In the genomic region with DNA sequence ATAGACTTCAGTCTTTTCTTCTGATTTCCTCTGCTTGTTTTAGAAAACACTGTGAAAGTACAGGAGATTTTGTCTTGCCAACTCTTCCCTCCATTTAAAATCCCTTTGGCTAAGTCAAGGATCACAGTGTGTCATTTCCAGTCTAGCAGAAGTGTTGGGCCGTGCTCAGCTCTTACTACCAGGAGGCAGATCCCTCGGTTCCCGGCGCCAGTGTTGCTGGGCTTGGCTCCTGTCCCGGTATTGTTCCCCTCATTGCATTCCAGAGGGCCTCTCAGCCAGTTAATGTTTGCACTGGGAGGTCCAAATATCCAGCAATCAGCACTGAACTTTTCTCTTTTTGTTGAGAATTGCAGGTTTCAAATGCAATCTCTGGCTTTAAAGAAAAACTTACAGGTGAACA, we compare ENCODE assay signal across 11 cellular contexts.
DNase-seq lines count a peak whose midpoint lies in the region; ATAC-seq and TF ChIP-seq lines count a peak whose summit lies in the region.
"Had no signal": no experiment of that assay in that cellular context is flagged by ENCODE, and none has a peak within 500 bp of the region (broad histone marks: within the 10 kb centered on the region; RNA-seq: fewer than 3 reads in every experiment).

No MANE protein-coding gene starts in this region.

- H3K36me3 ChIP-seq in left lung (no peaks in the 10 kb centered on the region), skeletal muscle tissue (ENCODE audit: control insufficient read depth in 3 of 3, insufficient read depth in 3 of 3, low read length in 3 of 3) (no peaks in the 10 kb centered on the region)

- peak; percentile 16 for DNase-seq in choroid plexus epithelial cell (ENCODE audit: low read depth)
- peak in 1 of 2 donors; percentile 80 for DNase-seq in left lung
- no peak for DNase-seq in NCI-H146 (lab: John Stamatoyannopoulos, UW)
- no peak for DNase-seq in activated CD4-positive, alpha-beta T cell treated with anti-CD3 and anti-CD28 coated beads, Interleukin-2, amount 50 U/mL, for 48 hours
- no peak for DNase-seq in CD14-positive monocyte (ENCODE audit: low spot score)
- no peak for DNase-seq in HuH-7.5 (ENCODE audit: low spot score)
- DNase-seq: NCI-H2107, T1000 had no signal

- no peaks in the 10 kb centered on the region for H3K36me3 Mint-ChIP-seq in CD14-positive monocyte
- H3K36me3 Mint-ChIP-seq: activated naive CD8-positive, alpha-beta T cell had no signal

- TF ChIP-seq CTCF in choroid plexus epithelial cell (conservative IDR thresholded peaks at IDR 0.05; ENCODE audit: low read depth, low read length) (no peak), left lung (IDR thresholded peaks at IDR 0.05) (no peak), CD14-positive monocyte (IDR thresholded peaks at IDR 0.05) (no peak)

- no peak for TF ChIP-seq EP300 in Ishikawa (IDR thresholded peaks at IDR 0.05; ENCODE audit: borderline replicate concordance)

- H3K4me3 ChIP-seq in choroid plexus epithelial cell (ENCODE audit: low read depth, low read length) (no peak overlapping the region), left lung (no peak overlapping the region), skeletal muscle tissue (ENCODE audit: low read length in 3 of 3) (no peak overlapping the region)

- H3K27me3 ChIP-seq in left lung (no peaks in the 10 kb centered on the region), skeletal muscle tissue (ENCODE audit: control insufficient read depth in 3 of 3, insufficient read depth in 3 of 3, low read length in 3 of 3) (peaks cover 0 to 2% (median 0%) of the 10 kb centered on the region in 3 donors)

- no peak overlapping the region for H3K27ac Mint-ChIP-seq in CD14-positive monocyte
- H3K27ac Mint-ChIP-seq: activated naive CD8-positive, alpha-beta T cell had no signal

- H3K4me3 Mint-ChIP-seq in CD14-positive monocyte, result no peak overlapping the region
- H3K4me3 Mint-ChIP-seq: activated naive CD8-positive, alpha-beta T cell had no signal

- no peaks in the 10 kb centered on the region for H3K4me1 Mint-ChIP-seq in CD14-positive monocyte

- H3K9me3 Mint-ChIP-seq in CD14-positive monocyte, result no peaks in the 10 kb centered on the region

- H3K9me3 ChIP-seq in left lung (no peaks in the 10 kb centered on the region), skeletal muscle tissue (ENCODE audit: control insufficient read depth in 3 of 3, low read length in 3 of 3) (no peaks in the 10 kb centered on the region)

- peaks cover 4 to 5% (median 4%) of the 10 kb centered on the region in 3 donors for H3K27me3 Mint-ChIP-seq in CD14-positive monocyte (ENCODE audit: low read depth in 3 of 3)

- ATAC-seq in left lung, result peak; percentile 96

- H3K4me1 ChIP-seq in left lung (peaks cover 6 to 9% of the 10 kb centered on the region in 2 donors), skeletal muscle tissue (ENCODE audit: control insufficient read depth in 3 of 3, insufficient read depth in 3 of 3, low read length in 3 of 3) (peaks cover 8 to 17% (median 14%) of the 10 kb centered on the region in 3 donors)

- intact Hi-C loops in left lung (cut with DNase I), result no loop called here
- intact Hi-C loops in CD14-positive monocyte (cut with micrococcal nuclease), result no loop called here

- no peak overlapping the region for H3K9ac ChIP-seq in skeletal muscle tissue (ENCODE audit: low read depth in 1 of 3, low read length in 3 of 3)

- no peak for TF ChIP-seq RAD21 in Ishikawa (IDR thresholded peaks at IDR 0.05; ENCODE audit: low read depth)

- H3K27ac ChIP-seq in left lung (no peak overlapping the region), skeletal muscle tissue (ENCODE audit: low read depth, low read length) (peak overlapping the region; percentile 39)

TF ChIP-seq in Ishikawa, 13 proteins besides CTCF, POLR2A, EP300 and RAD21:
- TF ChIP-seq, protein P1, sequence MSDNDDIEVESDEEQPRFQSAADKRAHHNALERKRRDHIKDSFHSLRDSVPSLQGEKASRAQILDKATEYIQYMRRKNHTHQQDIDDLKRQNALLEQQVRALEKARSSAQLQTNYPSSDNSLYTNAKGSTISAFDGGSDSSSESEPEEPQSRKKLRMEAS (IDR thresholded peaks at IDR 0.05), result no peak
- TF ChIP-seq YY1 (IDR thresholded peaks at IDR 0.05; ENCODE audit: low read depth) (no peak), NFIC (IDR thresholded peaks at IDR 0.05) (peak; percentile 48), TEAD4 (IDR thresholded peaks at IDR 0.05) (no peak), CEBPB (IDR thresholded peaks at IDR 0.05) (no peak)
- TF ChIP-seq, protein P2, sequence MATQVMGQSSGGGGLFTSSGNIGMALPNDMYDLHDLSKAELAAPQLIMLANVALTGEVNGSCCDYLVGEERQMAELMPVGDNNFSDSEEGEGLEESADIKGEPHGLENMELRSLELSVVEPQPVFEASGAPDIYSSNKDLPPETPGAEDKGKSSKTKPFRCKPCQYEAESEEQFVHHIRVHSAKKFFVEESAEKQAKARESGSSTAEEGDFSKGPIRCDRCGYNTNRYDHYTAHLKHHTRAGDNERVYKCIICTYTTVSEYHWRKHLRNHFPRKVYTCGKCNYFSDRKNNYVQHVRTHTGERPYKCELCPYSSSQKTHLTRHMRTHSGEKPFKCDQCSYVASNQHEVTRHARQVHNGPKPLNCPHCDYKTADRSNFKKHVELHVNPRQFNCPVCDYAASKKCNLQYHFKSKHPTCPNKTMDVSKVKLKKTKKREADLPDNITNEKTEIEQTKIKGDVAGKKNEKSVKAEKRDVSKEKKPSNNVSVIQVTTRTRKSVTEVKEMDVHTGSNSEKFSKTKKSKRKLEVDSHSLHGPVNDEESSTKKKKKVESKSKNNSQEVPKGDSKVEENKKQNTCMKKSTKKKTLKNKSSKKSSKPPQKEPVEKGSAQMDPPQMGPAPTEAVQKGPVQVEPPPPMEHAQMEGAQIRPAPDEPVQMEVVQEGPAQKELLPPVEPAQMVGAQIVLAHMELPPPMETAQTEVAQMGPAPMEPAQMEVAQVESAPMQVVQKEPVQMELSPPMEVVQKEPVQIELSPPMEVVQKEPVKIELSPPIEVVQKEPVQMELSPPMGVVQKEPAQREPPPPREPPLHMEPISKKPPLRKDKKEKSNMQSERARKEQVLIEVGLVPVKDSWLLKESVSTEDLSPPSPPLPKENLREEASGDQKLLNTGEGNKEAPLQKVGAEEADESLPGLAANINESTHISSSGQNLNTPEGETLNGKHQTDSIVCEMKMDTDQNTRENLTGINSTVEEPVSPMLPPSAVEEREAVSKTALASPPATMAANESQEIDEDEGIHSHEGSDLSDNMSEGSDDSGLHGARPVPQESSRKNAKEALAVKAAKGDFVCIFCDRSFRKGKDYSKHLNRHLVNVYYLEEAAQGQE (IDR thresholded peaks at IDR 0.05; ENCODE audit: low read depth), result no peak
